ENCODE assay signal across 8 cellular contexts in genomic region chr19:20999731-21000352, GRCh38. TPM values are rescaled to one million over a fixed set of nuclear protein-coding genes. Genes with fewer than 3 reads are reported as not detected.
DNase-seq lines count a peak whose midpoint lies in the region; FAIRE-seq and TF ChIP-seq lines count a peak whose summit lies in the region.

No MANE protein-coding gene starts in this region.

- no peaks in the 10 kb centered on the region for H3K4me1 ChIP-seq in small intestine (ENCODE audit: control insufficient read depth in 2 of 2, insufficient read depth in 1 of 2, low read depth in 1 of 2, low read length in 1 of 2)

- no peak for TF ChIP-seq CTCF in WERI-Rb-1 (IDR thresholded peaks at IDR 0.05; ENCODE audit: low read depth, low read length)
- no peak for TF ChIP-seq CTCF in bronchial epithelial cell (IDR thresholded peaks at IDR 0.05; ENCODE audit: insufficient read depth, low read length, severe bottlenecking)

- DNase-seq in Daoy (ENCODE audit: low read depth) (peak; percentile 79), H4 (ENCODE audit: low spot score) (peak; percentile 94), NCI-H128 (lab: John Stamatoyannopoulos, UW; ENCODE audit: unreplicated experiment) (peak; percentile 44), WERI-Rb-1 (peak; percentile 75), bronchial epithelial cell (ENCODE audit: low read depth) (peak; percentile 67), iPS-NIHi7 (ENCODE audit: extremely low spot score) (peak; percentile 97), small intestine (peak; percentile 36), SKM-1 (lab: John Stamatoyannopoulos, UW; ENCODE audit: unreplicated experiment) (no peak)

- H3K9me3 ChIP-seq in WERI-Rb-1 (ENCODE audit: severe bottlenecking) (no peaks in the 10 kb centered on the region), small intestine (ENCODE audit: control insufficient read depth, low read depth) (no peaks in the 10 kb centered on the region)

- H3K27me3 ChIP-seq in WERI-Rb-1 (ENCODE audit: insufficient read depth, low read depth, severe bottlenecking) (no peaks in the 10 kb centered on the region), bronchial epithelial cell (ENCODE audit: control insufficient read depth, insufficient read depth, low read length) (no peaks in the 10 kb centered on the region), small intestine (ENCODE audit: control insufficient read depth in 2 of 2, insufficient read depth in 2 of 2, low read length in 2 of 2) (no peaks in the 10 kb centered on the region)

- H3K36me3 ChIP-seq in WERI-Rb-1, result no peaks in the 10 kb centered on the region
- no peaks in the 10 kb centered on the region for H3K36me3 ChIP-seq in bronchial epithelial cell (ENCODE audit: control insufficient read depth, insufficient read depth, low read length)
- H3K36me3 ChIP-seq in small intestine (ENCODE audit: control insufficient read depth in 2 of 2, insufficient read depth in 2 of 2, low read length in 2 of 2), result no peaks in the 10 kb centered on the region

- H3K27ac ChIP-seq in WERI-Rb-1 (peak overlapping the region; percentile 64), small intestine (ENCODE audit: low read depth in 1 of 2, low read length in 1 of 2) (no peak overlapping the region)

- 3 to 19% (median 18%) methylated on average over 29 of the region's 29 CpGs for WGBS in small intestine, 3 donors

- peak overlapping the region; percentile 42 for H3K4me3 ChIP-seq in WERI-Rb-1 (ENCODE audit: low read depth, low read length)
- H3K4me3 ChIP-seq in bronchial epithelial cell (ENCODE audit: low read depth, low read length), result peak overlapping the region; percentile 37
- no peak overlapping the region for H3K4me3 ChIP-seq in small intestine (ENCODE audit: low read depth in 1 of 2, low read length in 2 of 2)

- no peak for FAIRE-seq in bronchial epithelial cell (lab: Jason Lieb, UNC)
- FAIRE-seq in small intestine (lab: Jason Lieb, UNC), result no peak

RNA-seq across cellular contexts. Expression of gene ZNF430, which starts 20.6 kb away (rescaled TPM):
- total RNA-seq in Daoy (2014; rRNA removed; shearing (Covaris generic)), result 10.7 and 15.7 TPM in 2 replicates
- total RNA-seq in H4 (2014; rRNA removed; shearing (Covaris generic)), result 2.1 and 7.2 TPM in 2 replicates
- total RNA-seq in bronchial epithelial cell, result 7.9 and 12.4 TPM in 2 replicates
- polyA plus RNA-seq in small intestine, result 1 to 10 TPM; 1.6 to 2.8 (median 2.7) TPM

Comparison
In these comparisons a context has a peak if more than half of its experiments do, and no peak if none do; other contexts are left out.
1. H3K4me3 ChIP-seq: peak in WERI-Rb-1 (single experiment) and bronchial epithelial cell (single experiment); none in small intestine (0 of 2).